ENCODE assay signal across 9 cellular contexts in genomic region chr9:123322771-123323481, GRCh38. TPM values are rescaled to one million over a fixed set of nuclear protein-coding genes. Genes with fewer than 3 reads are reported as not detected.
DNase-seq lines count a peak whose midpoint lies in the region; ATAC-seq and TF ChIP-seq lines count a peak whose summit lies in the region.
"Had no signal": no experiment of that assay in that cellular context is flagged by ENCODE, and none has a peak within 500 bp of the region (broad histone marks: within the 10 kb centered on the region; RNA-seq: fewer than 3 reads in every experiment).

No MANE protein-coding gene starts in this region.

- H3K27me3 ChIP-seq in SJCRH30 = peaks cover 14% of the 10 kb centered on the region

- peak; percentile 89 for DNase-seq in activated CD8-positive, alpha-beta T cell treated with anti-CD3 and anti-CD28 coated beads for 36 hours
- DNase-seq in left colon = peak in 1 of 2 donors; percentile 36
- DNase-seq in type B pancreatic cell (ENCODE audit: extremely low spot score, unreplicated experiment) = no peak
- DNase-seq in SJCRH30 = no peak
- DNase-seq in left lobe of liver (ENCODE audit: low spot score) = no peak
- no peak for DNase-seq in ACHN

- POLR2A ChIA-PET in activated CD8-positive, alpha-beta T cell treated with anti-CD3 and anti-CD28 coated beads for 36 hours (lab: Charles Lee) = interaction anchor here (0.6 to 1.7 kb wide), 7 partner anchors 9 to 917 kb away, joined by 3 to 7 read pairs (median 3); no protein-coding TSS in a partner anchor

- peak overlapping the region; percentile 54 for H3K4me3 Mint-ChIP-seq in activated CD8-positive, alpha-beta T cell treated with anti-CD3 and anti-CD28 coated beads for 36 hours
- H3K4me3 Mint-ChIP-seq in type B pancreatic cell = no peak overlapping the region

- peak overlapping the region; percentile 96 for H3K27ac Mint-ChIP-seq in activated CD8-positive, alpha-beta T cell treated with anti-CD3 and anti-CD28 coated beads for 36 hours
- peak overlapping the region; percentile 55 for H3K27ac Mint-ChIP-seq in type B pancreatic cell

- H3K4me1 ChIP-seq in SJCRH30 = peaks cover 5% of the 10 kb centered on the region; the same call in 1 of the 2 replicates

- TF ChIP-seq CTCF in activated CD8-positive, alpha-beta T cell treated with anti-CD3 and anti-CD28 coated beads for 36 hours (IDR thresholded peaks at IDR 0.05) = no peak
- no peak for TF ChIP-seq CTCF in type B pancreatic cell (conservative IDR thresholded peaks at IDR 0.05)

- H3K4me3 ChIP-seq in SJCRH30 = no peak overlapping the region

- no peaks in the 10 kb centered on the region for H3K36me3 ChIP-seq in SJCRH30

- H3K9me3 ChIP-seq in SJCRH30 (replicated peaks) = no peaks in the 10 kb centered on the region

- peaks cover 52% of the 10 kb centered on the region for H3K4me1 Mint-ChIP-seq in activated CD8-positive, alpha-beta T cell treated with anti-CD3 and anti-CD28 coated beads for 36 hours (ENCODE audit: low read depth)
- peaks cover 43% of the 10 kb centered on the region for H3K4me1 Mint-ChIP-seq in type B pancreatic cell (ENCODE audit: unreplicated experiment)

- H3K27me3 Mint-ChIP-seq in activated CD8-positive, alpha-beta T cell treated with anti-CD3 and anti-CD28 coated beads for 36 hours = no peaks in the 10 kb centered on the region
- no peaks in the 10 kb centered on the region for H3K27me3 Mint-ChIP-seq in type B pancreatic cell

- in situ Hi-C loops in ACHN (cut with HindIII; ENCODE audit: low pct_ligation_motif_present, low pct_unique_long_range_greater_than_20kb, low sequenced_read_pairs) = no loop called here

- ATAC-seq in GM19438 (IDR thresholded peaks at IDR 0.05; ENCODE audit: low read depth, unreplicated experiment) (peak; percentile 52), HG03575 (IDR thresholded peaks at IDR 0.05; ENCODE audit: extremely low read depth, insufficient number of reproducible peaks, low FRiP score, unreplicated experiment) (peak; percentile 25), left colon (peak; percentile 32), left lobe of liver (no peak)
- ATAC-seq in activated CD8-positive, alpha-beta T cell treated with anti-CD3 and anti-CD28 coated beads for 36 hours = peak; percentile 90

- H3K36me3 Mint-ChIP-seq in activated CD8-positive, alpha-beta T cell treated with anti-CD3 and anti-CD28 coated beads for 36 hours (ENCODE audit: low read depth) = no peaks in the 10 kb centered on the region
- no peaks in the 10 kb centered on the region for H3K36me3 Mint-ChIP-seq in type B pancreatic cell

- H3K9me3 Mint-ChIP-seq in activated CD8-positive, alpha-beta T cell treated with anti-CD3 and anti-CD28 coated beads for 36 hours = no peaks in the 10 kb centered on the region
- no peaks in the 10 kb centered on the region for H3K9me3 Mint-ChIP-seq in type B pancreatic cell

- no peak overlapping the region for H3K27ac ChIP-seq in SJCRH30

- intact Hi-C loops in activated CD8-positive, alpha-beta T cell treated with anti-CD3 and anti-CD28 coated beads for 36 hours (cut with micrococcal nuclease) = loop anchor here (2.0 kb wide), 1 partner anchor 16 kb away; no protein-coding TSS in a partner anchor
- intact Hi-C loops in left colon (cut with DNase I, micrococcal nuclease) = no loop called here

- CTCF ChIA-PET in activated CD8-positive, alpha-beta T cell treated with anti-CD3 and anti-CD28 coated beads for 36 hours (lab: Charles Lee) = interaction anchor here (1.0 kb wide), 3 partner anchors 15 to 53 kb away, joined by 3 read pairs; no protein-coding TSS in a partner anchor

RNA-seq across cellular contexts. Expression of gene CRB2, which starts 33.1 kb away (rescaled TPM):
- under 1 TPM in 1 of 2 experiments, not detected in 1; 0.09 TPM for total RNA-seq in activated CD8-positive, alpha-beta T cell treated with anti-CD3 and anti-CD28 coated beads for 36 hours
- total RNA-seq in left colon (1 to 10 TPM in 1 of 2 donors, under 1 TPM in 1; 0.92 to 1.1 TPM), type B pancreatic cell (ENCODE audit: low replicate concordance) (1.1 and 61.1 TPM in 2 replicates), left lobe of liver (not detected)
- total RNA-seq in SJCRH30 (2014; rRNA removed; shearing (Covaris generic)) = 0.08 TPM in 1 of 2 replicates, not detected in the other
- total RNA-seq: pulmonary artery endothelial cell had no signal

RNA-seq across cellular contexts. Expression of gene STRBP, which starts 54.5 kb away (rescaled TPM):
- total RNA-seq in activated CD8-positive, alpha-beta T cell treated with anti-CD3 and anti-CD28 coated beads for 36 hours = 10 to 100 TPM; 40.7 to 43.2 TPM
- total RNA-seq in left colon (10 to 100 TPM; 46.5 to 47.2 TPM), type B pancreatic cell (ENCODE audit: low replicate concordance) (51.1 and 56.7 TPM in 2 replicates), left lobe of liver (10.1 TPM)
- 33.8 and 40.5 TPM in 2 replicates for total RNA-seq in SJCRH30 (2014; rRNA removed; shearing (Covaris generic))
